ENCODE assay signal across 19 cellular contexts in genomic region chr10:28903063-28903462, GRCh38.
DNase-seq lines count a peak whose midpoint lies in the region; ATAC-seq, FAIRE-seq and TF ChIP-seq lines count a peak whose summit lies in the region.
"Had no signal": no experiment of that assay in that cellular context is flagged by ENCODE, and none has a peak within 500 bp of the region (broad histone marks: within the 10 kb centered on the region; RNA-seq: fewer than 3 reads in every experiment).

No MANE protein-coding gene starts in this region.

- POLR2A ChIA-PET in A549 (lab: Yijun Ruan, JAX), result no interaction called here
- POLR2A ChIA-PET in HEK293 (lab: Yijun Ruan, JAX), result no interaction called here

- H3K4me3 ChIP-seq in A549 (no peak overlapping the region), HEK293 (ENCODE audit: low read depth, low read length) (no peak overlapping the region), fibroblast of the aortic adventitia (ENCODE audit: low read depth, low read length) (no peak overlapping the region)
- H3K4me3 ChIP-seq: BLaER1, K562 had no signal

- H3K27ac ChIP-seq in A549 (no peak overlapping the region), HEK293 (ENCODE audit: extremely low read depth, low read depth, low read length) (no peak overlapping the region)
- H3K27ac ChIP-seq: BLaER1, HL-60 had no signal

- H3K4me1 Mint-ChIP-seq in nephron, result peaks cover 27% of the 10 kb centered on the region

- TF ChIP-seq POLR2A in A549 (IDR thresholded peaks at IDR 0.05; ENCODE audit: low read length), result no peak

- intact Hi-C loops in left cardiac atrium (cut with DNase I), result no loop called here

- ATAC-seq in A549, result no peak
- no peak for ATAC-seq in HG03432 (IDR thresholded peaks at IDR 0.05; ENCODE audit: unreplicated experiment)
- no peak for ATAC-seq in GM19324 (IDR thresholded peaks at IDR 0.05; ENCODE audit: low FRiP score, unreplicated experiment)
- no peak for ATAC-seq in left cardiac atrium
- ATAC-seq: CD8-positive, alpha-beta T cell; HCT116; K562 had no signal

- H3K9me3 ChIP-seq in A549 (no peaks in the 10 kb centered on the region), HEK293 (ENCODE audit: control insufficient read depth, insufficient read depth, low read depth, low read length) (no peaks in the 10 kb centered on the region)

- H3K36me3 ChIP-seq in HEK293 (ENCODE audit: control insufficient read depth in 2 of 2, insufficient read depth in 1 of 2, low read length in 2 of 2), result no peaks in the 10 kb centered on the region
- H3K36me3 ChIP-seq: BLaER1 had no signal

- no peak for TF ChIP-seq RAD21 in A549 (conservative IDR thresholded peaks at IDR 0.05 in 1 of 2, IDR thresholded peaks at IDR 0.05 in 1 of 2)

- no peaks in the 10 kb centered on the region for H3K27me3 Mint-ChIP-seq in nephron (ENCODE audit: low read depth)

- peak overlapping the region; percentile 49; the same call in 2 of the 3 replicates for H3K4me2 ChIP-seq in A549
- H3K4me2 ChIP-seq: BLaER1 had no signal

- no peaks in the 10 kb centered on the region for H3K36me3 Mint-ChIP-seq in nephron (ENCODE audit: low read depth)
- H3K36me3 Mint-ChIP-seq: CD8-positive, alpha-beta T cell had no signal

- no peak for TF ChIP-seq EP300 in A549 (IDR thresholded peaks at IDR 0.05)

- H3K4me3 Mint-ChIP-seq in nephron, result no peak overlapping the region
- H3K4me3 Mint-ChIP-seq: CD8-positive, alpha-beta T cell had no signal

- H3K27ac Mint-ChIP-seq in nephron, result peak overlapping the region; percentile 26 to 55 (median 39)
- H3K27ac Mint-ChIP-seq: CD8-positive, alpha-beta T cell had no signal

- DNase-seq in A549 (ENCODE audit: low read depth in 1 of 2, low spot score in 1 of 2), result no peak
- DNase-seq in fibroblast of the aortic adventitia (ENCODE audit: low read depth), result peak; percentile 21
- DNase-seq in SW 1271 (lab: John Stamatoyannopoulos, UW), result no peak
- no peak for DNase-seq in left cardiac atrium
- DNase-seq: Calu3; CD8-positive, alpha-beta T cell; DMS79 treated with DMSO at 0.1 percent for 48 hours; GF-D8; GOT3; H7; IMR-90 had no signal

- no peaks in the 10 kb centered on the region for H3K9me3 Mint-ChIP-seq in nephron
- H3K9me3 Mint-ChIP-seq: CD8-positive, alpha-beta T cell had no signal

- CTCF ChIA-PET in A549 (lab: Yijun Ruan, JAX), result interaction anchor here (1.7 kb wide), 1 partner anchor 36 kb away, joined by 4 read pairs; no protein-coding TSS in a partner anchor
- CTCF ChIA-PET in HEK293 (lab: Yijun Ruan, JAX), result interaction anchor here (0.6 kb wide), 1 partner anchor 54 kb away, joined by 3 read pairs; no protein-coding TSS in a partner anchor

- H3K4me1 ChIP-seq in A549 (peaks cover 28% of the 10 kb centered on the region), HEK293 (ENCODE audit: control insufficient read depth, insufficient read depth, low read length) (peaks cover 10% of the 10 kb centered on the region)

- TF ChIP-seq CTCF in A549 (IDR thresholded peaks at IDR 0.05) (no peak), HEK293 (tag by site-specific recombination; IDR thresholded peaks at IDR 0.05) (no peak), fibroblast of the aortic adventitia (IDR thresholded peaks at IDR 0.05; ENCODE audit: insufficient read depth, low read length) (no peak), nephron (IDR thresholded peaks at IDR 0.05; ENCODE audit: unreplicated experiment in 3 of 3) (no peak)

- WGBS in A549 (ENCODE audit: missing lambda C conversion rate), result 56% methylated on average over 2 of the region's 2 CpGs

- no peak for FAIRE-seq in A549 (lab: Jason Lieb, UNC)
- FAIRE-seq: K562 had no signal

TF ChIP-seq in A549, 52 proteins besides CTCF, POLR2A, EP300 and RAD21:
- no peak for TF ChIP-seq HEYL (CRISPR knock-in tag; IDR thresholded peaks at IDR 0.05)
- no peak for TF ChIP-seq RCOR1 (IDR thresholded peaks at IDR 0.05; ENCODE audit: low read depth, low read length)
- no peak for TF ChIP-seq FOSB (CRISPR knock-in tag; IDR thresholded peaks at IDR 0.05)
- TF ChIP-seq BCL3 (IDR thresholded peaks at IDR 0.05), result no peak
- no peak for TF ChIP-seq ZNF302 (CRISPR knock-in tag; IDR thresholded peaks at IDR 0.05)
- TF ChIP-seq FOSL2 (IDR thresholded peaks at IDR 0.05), result no peak
- TF ChIP-seq FOSL2 (CRISPR knock-in tag; IDR thresholded peaks at IDR 0.05), result no peak
- no peak for TF ChIP-seq REST (IDR thresholded peaks at IDR 0.05)
- TF ChIP-seq CHD4 (IDR thresholded peaks at IDR 0.05; ENCODE audit: borderline replicate concordance), result no peak
- TF ChIP-seq TP53 (CRISPR knock-in tag; IDR thresholded peaks at IDR 0.05), result no peak

TF ChIP-seq in HEK293, 187 proteins besides CTCF, POLR2A, EP300 and RAD21:
- TF ChIP-seq PRDM10 (tag by site-specific recombination; IDR thresholded peaks at IDR 0.05), result peak; percentile 29; the same call in 1 of the 2 replicates
- no peak for TF ChIP-seq ZNF311 (tag by site-specific recombination; IDR thresholded peaks at IDR 0.05; ENCODE audit: borderline replicate concordance)
